ENCODE assay signal across 21 cellular contexts in genomic region chr19:30206187-30206586, GRCh38.
A peak's percentile ranks its signal among the peaks of the same experiment; 100 is the strongest.
DNase-seq lines count a peak whose midpoint lies in the region; ATAC-seq, FAIRE-seq and TF ChIP-seq lines count a peak whose summit lies in the region.
"Had no signal": no experiment of that assay in that cellular context is flagged by ENCODE, and none has a peak within 500 bp of the region (broad histone marks: within the 10 kb centered on the region; RNA-seq: fewer than 3 reads in every experiment).

No MANE protein-coding gene starts in this region.

- TF ChIP-seq CTCF in A549 (IDR thresholded peaks at IDR 0.05): no peak
- no peak for TF ChIP-seq CTCF in GM10248 (IDR thresholded peaks at IDR 0.05; ENCODE audit: control extremely low read depth, extremely low read depth, low read depth, missing control alignments)

- CTCF ChIA-PET in A549 (lab: Yijun Ruan, JAX) (interaction anchor here (0.6 to 1.4 kb wide), 5 partner anchors 12 to 444 kb away, joined by 3 to 5 read pairs (median 3); no protein-coding TSS in a partner anchor), GM10248 (lab: Yijun Ruan, JAX) (no interaction called here)

- no peak for ATAC-seq in A549
- ATAC-seq in HG03571 (IDR thresholded peaks at IDR 0.05; ENCODE audit: unreplicated experiment): no peak
- no peak for ATAC-seq in HG02763 (IDR thresholded peaks at IDR 0.05; ENCODE audit: unreplicated experiment)
- no peak for ATAC-seq in HG03139 (IDR thresholded peaks at IDR 0.05; ENCODE audit: unreplicated experiment)
- ATAC-seq: CD8-positive, alpha-beta T cell; GM12878; GM23338 had no signal

- H3K9me3 ChIP-seq in A549: peaks cover 13% of the 10 kb centered on the region; the same call in 2 of the 3 replicates
- H3K9me3 ChIP-seq: BLaER1, Caco-2, HAP-1 had no signal

- no peak for TF ChIP-seq RAD21 in A549 (conservative IDR thresholded peaks at IDR 0.05 in 1 of 2, IDR thresholded peaks at IDR 0.05 in 1 of 2)

- no peaks in the 10 kb centered on the region for H3K4me1 ChIP-seq in A549
- H3K4me1 ChIP-seq: BLaER1, Caco-2, HAP-1 had no signal

- DNase-seq in A549 (ENCODE audit: low read depth in 1 of 2, low spot score in 1 of 2) (no peak), GM10248 (ENCODE audit: extremely low spot score) (peak; percentile 1), ecto neural progenitor cell (ENCODE audit: low spot score) (peak; percentile 28), mesenteric fat pad (ENCODE audit: low spot score) (peak; percentile 41)
- DNase-seq in central memory CD4-positive, alpha-beta T cell: no peak
- DNase-seq: Caco-2; CD4-positive, CD25-positive, alpha-beta regulatory T cell; CD8-positive, alpha-beta T cell; DMS153; DND-41; HFFc6 had no signal

- H3K27ac ChIP-seq in A549: no peak overlapping the region
- H3K27ac ChIP-seq: BLaER1, C4-2B had no signal

- 22% methylated on average over 6 of the region's 6 CpGs for WGBS in A549 (ENCODE audit: missing lambda C conversion rate)

- no peak overlapping the region for H3K4me3 ChIP-seq in A549
- H3K4me3 ChIP-seq: BLaER1, GM12878, GM23338, HAP-1 had no signal

- no peak for TF ChIP-seq POLR2A in A549 (IDR thresholded peaks at IDR 0.05; ENCODE audit: low read length)

- H3K4me2 ChIP-seq in A549: no peak overlapping the region
- H3K4me2 ChIP-seq: BLaER1, GM23338 had no signal

- POLR2A ChIA-PET in A549 (lab: Yijun Ruan, JAX): no interaction called here
- POLR2A ChIA-PET in GM10248 (lab: Yijun Ruan, JAX): no interaction called here

- no peak for TF ChIP-seq EP300 in A549 (IDR thresholded peaks at IDR 0.05)

- peak; percentile 39 for FAIRE-seq in A549 (lab: Jason Lieb, UNC)
- FAIRE-seq: G401.6, GM12878, GM19239 had no signal

TF ChIP-seq in A549, 52 proteins besides CTCF, POLR2A, EP300 and RAD21:
- TF ChIP-seq FOXS1 (CRISPR knock-in tag; IDR thresholded peaks at IDR 0.05) (no peak), HMGXB4 (CRISPR knock-in tag; IDR thresholded peaks at IDR 0.05; ENCODE audit: borderline replicate concordance) (no peak), ZFP36 (IDR thresholded peaks at IDR 0.05; ENCODE audit: borderline replicate concordance, partially characterized antibody) (no peak), FOSB (CRISPR knock-in tag; IDR thresholded peaks at IDR 0.05) (no peak), ELK1 (IDR thresholded peaks at IDR 0.05; ENCODE audit: low read depth, low read length) (no peak), USF2 (IDR thresholded peaks at IDR 0.05) (no peak), SMC3 (IDR thresholded peaks at IDR 0.05) (no peak), HOXB13 (CRISPR knock-in tag; IDR thresholded peaks at IDR 0.05; ENCODE audit: low read depth) (no peak), JUNB (IDR thresholded peaks at IDR 0.05) (no peak), HEYL (CRISPR knock-in tag; IDR thresholded peaks at IDR 0.05) (no peak)

Comparison
In these comparisons a context has a peak if more than half of its experiments do, and no peak if none do; other contexts are left out.
1. DNase-seq: peak in GM10248 (single experiment), ecto neural progenitor cell (single experiment) and mesenteric fat pad (single experiment); none in A549 (0 of 2) and central memory CD4-positive, alpha-beta T cell (single experiment).